ENCODE assay signal across 18 cellular contexts in the genomic region with DNA sequence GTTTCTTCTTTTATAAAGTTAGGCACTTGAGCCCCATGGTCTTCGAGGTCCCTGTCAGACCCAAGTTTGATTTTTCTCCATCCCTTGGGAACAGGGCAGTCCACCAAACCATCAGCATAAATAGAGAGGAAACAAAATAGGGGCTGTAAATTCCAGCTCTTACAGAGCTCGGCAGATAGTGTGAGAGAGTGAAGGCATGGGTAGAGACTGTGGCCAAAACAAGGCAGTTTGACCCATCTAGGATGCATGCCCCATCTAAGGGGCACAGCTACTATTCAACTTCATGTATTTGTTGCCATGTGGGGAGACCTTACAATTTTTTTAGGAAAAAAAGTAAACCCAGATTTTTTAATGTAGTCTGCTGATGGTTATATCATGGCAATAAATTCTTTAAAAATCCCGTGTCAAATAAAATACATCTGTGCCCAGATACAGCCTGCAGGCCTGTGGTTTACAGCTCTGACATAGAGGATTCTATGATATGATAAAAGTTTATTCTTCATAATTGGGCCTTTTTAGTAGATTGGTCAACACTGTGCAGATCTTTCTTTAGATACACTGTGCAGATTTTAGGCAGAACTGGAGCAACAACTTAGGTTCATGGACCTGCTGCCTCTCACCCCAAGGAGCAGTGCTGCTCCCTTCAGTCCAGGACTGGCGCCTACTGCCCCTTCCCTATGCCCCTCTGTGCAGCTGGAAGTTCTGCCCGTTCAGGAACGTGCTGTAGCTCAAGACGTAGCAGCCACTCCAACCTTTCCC. TPM values are rescaled to one million over a fixed set of nuclear protein-coding genes. Genes with fewer than 3 reads are reported as not detected.
DNase-seq lines count a peak whose midpoint lies in the region; ATAC-seq and TF ChIP-seq lines count a peak whose summit lies in the region.
"Had no signal": no experiment of that assay in that cellular context is flagged by ENCODE, and none has a peak within 500 bp of the region (broad histone marks: within the 10 kb centered on the region; RNA-seq: fewer than 3 reads in every experiment).

No MANE protein-coding gene starts in this region.

- H3K27me3 ChIP-seq in right atrium auricular region (no peaks in the 10 kb centered on the region), skeletal muscle satellite cell (ENCODE audit: control insufficient read depth, insufficient read depth, low read length) (no peaks in the 10 kb centered on the region), spleen (replicated peaks in 1 of 7) (peaks cover 0 to 23% (median 0%) of the 10 kb centered on the region in 7 donors)
- H3K27me3 ChIP-seq: uterus had no signal

- no peak for ATAC-seq in GM21515 (IDR thresholded peaks at IDR 0.05; ENCODE audit: unreplicated experiment)
- ATAC-seq: stimulated activated naive CD8-positive, alpha-beta T cell treated with anti-CD3 and anti-CD28 coated beads, Interleukin-15, amount 100 ng/mL, for 72 hours had no signal

- TF ChIP-seq CTCF in right atrium auricular region (IDR thresholded peaks at IDR 0.05) (peak in 1 of 2 donors; percentile 16), spleen (IDR thresholded peaks at IDR 0.05 in 8 of 11, conservative IDR thresholded peaks at IDR 0.05 in 3 of 11) (no peak)

- WGBS in spleen, 5 donors, result 70 to 82% (median 76%) methylated on average over 7 of the region's 7 CpGs

- H3K36me3 ChIP-seq in right atrium auricular region (peaks cover 58% of the 10 kb centered on the region), skeletal muscle satellite cell (ENCODE audit: insufficient read depth, low read length) (peaks cover 40% of the 10 kb centered on the region), spleen (no peaks in the 10 kb centered on the region)
- H3K36me3 ChIP-seq: uterus had no signal

- no peak overlapping the region for H3K9ac ChIP-seq in skeletal muscle satellite cell (ENCODE audit: low read depth, low read length)

- TF ChIP-seq POLR2A in spleen (IDR thresholded peaks at IDR 0.05), result no peak

- H3K4me3 ChIP-seq in right atrium auricular region, result peak overlapping the region; percentile 64 to 69
- H3K4me3 ChIP-seq in skeletal muscle satellite cell (ENCODE audit: low read length), result no peak overlapping the region
- H3K4me3 ChIP-seq in spleen, result no peak overlapping the region
- H3K4me3 ChIP-seq: uterus had no signal

- peaks cover 0 to 14% of the 10 kb centered on the region in 2 donors for H3K4me1 ChIP-seq in right atrium auricular region
- H3K4me1 ChIP-seq in skeletal muscle satellite cell (ENCODE audit: control insufficient read depth, insufficient read depth, low read length), result peaks cover 34% of the 10 kb centered on the region
- H3K4me1 ChIP-seq in spleen, result peaks cover 0 to 6% (median 2%) of the 10 kb centered on the region in 6 donors

- H3K4me2 ChIP-seq in skeletal muscle satellite cell (ENCODE audit: low read length), result peak overlapping the region; percentile 88

- H3K27ac ChIP-seq in right atrium auricular region (peak overlapping the region; percentile 60 to 92), spleen (no peak overlapping the region)

- H3K9me3 ChIP-seq in right atrium auricular region, result peaks cover 0 to 8% of the 10 kb centered on the region in 2 donors
- no peaks in the 10 kb centered on the region for H3K9me3 ChIP-seq in skeletal muscle satellite cell (replicated peaks; ENCODE audit: low read length)
- peaks cover 0 to 5% (median 0%) of the 10 kb centered on the region in 8 donors for H3K9me3 ChIP-seq in spleen

- DNase-seq in EH (ENCODE audit: low read depth), result peak; percentile 34
- peak; percentile 47 for DNase-seq in amniotic epithelial cell (ENCODE audit: low read depth)
- no peak for DNase-seq in right atrium auricular region (ENCODE audit: low spot score)
- DNase-seq in dedifferentiated amniotic fluid mesenchymal stem cell (ENCODE audit: extremely low spot score), result no peak
- DNase-seq in activated T-cell treated with anti-CD3 and anti-CD28 coated beads for 4 hours, result no peak
- no peak for DNase-seq in spleen
- DNase-seq: activated B cell treated with CpG ODN at 0.5 μM for 24 hours; endodermal cell; NCI-H2081; NCI-H524 treated with DMSO at 0.1 percent for 48 hours; posterior cingulate gyrus; SHP77; stimulated activated CD4-positive, alpha-beta T cell treated with anti-CD3 and anti-CD28 coated beads, Interleukin-15, amount 100 ng/mL, for 24 hours; stimulated activated naive CD8-positive, alpha-beta T cell treated with anti-CD3 and anti-CD28 coated beads, Interleukin-15, amount 100 ng/mL, for 72 hours; uterus had no signal

- intact Hi-C loops in spleen (cut with DNase I; ENCODE audit: low total_unique reads), result no loop called here

RNA-seq across cellular contexts. Expression of a gene that starts 5.3 kb away (rescaled TPM):
- 100 to 1,000 TPM in 1 of 2 donors, 10 to 100 TPM in 1; 58.0 to 250 TPM for total RNA-seq in right atrium auricular region
- total RNA-seq in skeletal muscle satellite cell (2012; rRNA removed), result 29.4 and 41.3 TPM in 2 replicates
- 1 to 10 TPM; 3.5 to 8.8 (median 4.9) TPM for total RNA-seq in spleen
- polyA plus RNA-seq in spleen, result 1 to 10 TPM in 2 of 3 donors, under 1 TPM in 1; 0.99 to 1.6 (median 1.4) TPM
- total RNA-seq: activated B cell treated with CpG ODN at 0.5 μM for 24 hours had no signal
- polyA plus RNA-seq: IgD-negative memory B cell had no signal

Comparison
In these comparisons a context has a peak if more than half of its experiments do, and no peak if none do; other contexts are left out.
1. DNase-seq: peak in EH (single experiment) and amniotic epithelial cell (single experiment); none in right atrium auricular region (single experiment), dedifferentiated amniotic fluid mesenchymal stem cell (single experiment), activated T-cell treated with anti-CD3 and anti-CD28 coated beads for 4 hours (single experiment) and spleen (single experiment).
2. H3K27ac ChIP-seq: peak in right atrium auricular region (2 of 2); none in spleen (0 of 8).
3. H3K4me3 ChIP-seq: peak in right atrium auricular region (2 of 2); none in skeletal muscle satellite cell (single experiment) and spleen (0 of 8).
4. RNA of a gene that starts 5.3 kb away (total RNA-seq): 58.0 to 250 TPM in right atrium auricular region; 3.5 to 8.8 TPM in spleen; every median in the first group is over 4 times any median in the second.